In genomic region chr12:76552343-76552938, GRCh38 we compare ENCODE assay signal across 16 cellular contexts. TPM values are rescaled to one million over a fixed set of nuclear protein-coding genes. Genes with fewer than 3 reads are reported as not detected.
DNase-seq lines count a peak whose midpoint lies in the region; ATAC-seq and TF ChIP-seq lines count a peak whose summit lies in the region.
"Had no signal": no experiment of that assay in that cellular context is flagged by ENCODE, and none has a peak within 500 bp of the region (broad histone marks: within the 10 kb centered on the region; RNA-seq: fewer than 3 reads in every experiment).

No MANE protein-coding gene starts in this region.

- no peak overlapping the region for H3K27ac Mint-ChIP-seq in activated naive CD4-positive, alpha-beta T cell treated with anti-CD3 and anti-CD28 coated beads, Interleukin-2, amount 50 U/mL, for 72 hours
- no peak overlapping the region for H3K27ac Mint-ChIP-seq in activated naive CD4-positive, alpha-beta T cell treated with anti-CD3 and anti-CD28 coated beads, Interleukin-2, amount 10 ng/mL, durations not matched to agents 7 days and 5 days
- peak overlapping the region; percentile 35; the same call in 1 of the 2 replicates for H3K27ac Mint-ChIP-seq in WTC11
- H3K27ac Mint-ChIP-seq in stimulated activated memory B cell treated with anti-CD40 and anti-IgM and Interleukin-4, amounts not matched to agents 10 μg/mL and 1 μg/mL and 100 μg/mL, for 72 hours = peak overlapping the region; percentile 46
- H3K27ac Mint-ChIP-seq in CD8-positive, alpha-beta T cell = no peak overlapping the region
- H3K27ac Mint-ChIP-seq: activated CD4-positive, alpha-beta T cell treated with anti-CD3 and anti-CD28 coated beads, Interleukin-2, amount 10 ng/mL, durations not matched to agents 7 days and 5 days; T-helper 1 cell treated with Interleukin-12 subunit alpha and Interleukin-12 subunit beta and Interleukin-4 antibody, amounts not matched to agents 30 μg/mL and 1 μg/mL, for 36 hours had no signal

- CTCF ChIA-PET in activated naive CD4-positive, alpha-beta T cell treated with anti-CD3 and anti-CD28 coated beads, Interleukin-2, amount 10 ng/mL, durations not matched to agents 7 days and 5 days (lab: Charles Lee) = no interaction called here
- CTCF ChIA-PET in WTC11 (lab: Charles Lee) = interaction anchor here (0.7 kb wide), 1 partner anchor 140 kb away, joined by 5 read pairs; no protein-coding TSS in a partner anchor
- CTCF ChIA-PET in CD8-positive, alpha-beta T cell (lab: Charles Lee) = no interaction called here

- H3K9me3 ChIP-seq in CD8-positive, alpha-beta T cell (ENCODE audit: low read length) = no peaks in the 10 kb centered on the region
- H3K9me3 ChIP-seq: lower lobe of right lung, tibial nerve had no signal

- no peaks in the 10 kb centered on the region for H3K36me3 ChIP-seq in CD8-positive, alpha-beta T cell (ENCODE audit: insufficient read depth, low read length)
- H3K36me3 ChIP-seq: brain microvascular endothelial cell, lower lobe of right lung, tibial nerve had no signal

- TF ChIP-seq CTCF in WTC11 (IDR thresholded peaks at IDR 0.05) = no peak
- TF ChIP-seq CTCF in CD8-positive, alpha-beta T cell (IDR thresholded peaks at IDR 0.05) = no peak

- POLR2A ChIA-PET in WTC11 (lab: Charles Lee) = interaction anchor here (0.7 kb wide), 1 partner anchor 207 kb away, joined by 4 read pairs; no protein-coding TSS in a partner anchor
- POLR2A ChIA-PET in CD8-positive, alpha-beta T cell (lab: Charles Lee) = no interaction called here

- DNase-seq in activated naive CD4-positive, alpha-beta T cell treated with anti-CD3 and anti-CD28 coated beads, Interleukin-2, amount 50 U/mL, for 72 hours (ENCODE audit: low spot score in 2 of 2) = no peak
- no peak for DNase-seq in activated naive CD4-positive, alpha-beta T cell treated with anti-CD3 and anti-CD28 coated beads, Interleukin-2, amount 10 ng/mL, durations not matched to agents 7 days and 5 days
- no peak for DNase-seq in WTC11 (ENCODE audit: low spot score)
- no peak for DNase-seq in left ventricle myocardium superior
- no peak for DNase-seq in inferior parietal cortex (ENCODE audit: extremely low spot score)
- DNase-seq in CD8-positive, alpha-beta T cell = no peak
- DNase-seq: activated CD4-positive, alpha-beta T cell treated with anti-CD3 and anti-CD28 coated beads, Interleukin-2, amount 10 ng/mL, durations not matched to agents 7 days and 5 days; brain microvascular endothelial cell; DMS53; lower lobe of right lung; NCI-H1436 treated with DMSO at 0.1 percent for 48 hours; NCI-H510A had no signal

- H3K27ac ChIP-seq in CD8-positive, alpha-beta T cell (ENCODE audit: low read depth, low read length) = no peak overlapping the region
- H3K27ac ChIP-seq: brain microvascular endothelial cell, lower lobe of right lung, tibial nerve had no signal

- peak; percentile 24 to 54 for ATAC-seq in activated naive CD4-positive, alpha-beta T cell treated with anti-CD3 and anti-CD28 coated beads, Interleukin-2, amount 50 U/mL, for 72 hours
- ATAC-seq in WTC11 = no peak
- ATAC-seq in left ventricle myocardium superior = peak; percentile 67
- peak; percentile 48 for ATAC-seq in stimulated activated memory B cell treated with anti-CD40 and anti-IgM and Interleukin-4, amounts not matched to agents 10 μg/mL and 1 μg/mL and 100 μg/mL, for 72 hours
- no peak for ATAC-seq in GM19324 (IDR thresholded peaks at IDR 0.05; ENCODE audit: low FRiP score, unreplicated experiment)
- ATAC-seq in CD8-positive, alpha-beta T cell = no peak

- no peaks in the 10 kb centered on the region for H3K27me3 Mint-ChIP-seq in activated naive CD4-positive, alpha-beta T cell treated with anti-CD3 and anti-CD28 coated beads, Interleukin-2, amount 10 ng/mL, durations not matched to agents 7 days and 5 days
- H3K27me3 Mint-ChIP-seq in WTC11 (ENCODE audit: low read depth) = no peaks in the 10 kb centered on the region
- H3K27me3 Mint-ChIP-seq in stimulated activated memory B cell treated with anti-CD40 and anti-IgM and Interleukin-4, amounts not matched to agents 10 μg/mL and 1 μg/mL and 100 μg/mL, for 72 hours = no peaks in the 10 kb centered on the region
- H3K27me3 Mint-ChIP-seq in CD8-positive, alpha-beta T cell (ENCODE audit: low read depth) = no peaks in the 10 kb centered on the region
- H3K27me3 Mint-ChIP-seq: activated CD4-positive, alpha-beta T cell treated with anti-CD3 and anti-CD28 coated beads, Interleukin-2, amount 10 ng/mL, durations not matched to agents 7 days and 5 days had no signal

- peaks cover 81% of the 10 kb centered on the region for H3K4me1 ChIP-seq in CD8-positive, alpha-beta T cell (ENCODE audit: insufficient read depth, low read length)

- H3K4me3 Mint-ChIP-seq in activated naive CD4-positive, alpha-beta T cell treated with anti-CD3 and anti-CD28 coated beads, Interleukin-2, amount 10 ng/mL, durations not matched to agents 7 days and 5 days = no peak overlapping the region
- H3K4me3 Mint-ChIP-seq in WTC11 = no peak overlapping the region
- H3K4me3 Mint-ChIP-seq in stimulated activated memory B cell treated with anti-CD40 and anti-IgM and Interleukin-4, amounts not matched to agents 10 μg/mL and 1 μg/mL and 100 μg/mL, for 72 hours = no peak overlapping the region
- no peak overlapping the region for H3K4me3 Mint-ChIP-seq in CD8-positive, alpha-beta T cell
- H3K4me3 Mint-ChIP-seq: activated CD4-positive, alpha-beta T cell treated with anti-CD3 and anti-CD28 coated beads, Interleukin-2, amount 10 ng/mL, durations not matched to agents 7 days and 5 days; T-helper 1 cell treated with Interleukin-12 subunit alpha and Interleukin-12 subunit beta and Interleukin-4 antibody, amounts not matched to agents 30 μg/mL and 1 μg/mL, for 36 hours had no signal

- peaks cover 76% of the 10 kb centered on the region for H3K4me1 Mint-ChIP-seq in activated naive CD4-positive, alpha-beta T cell treated with anti-CD3 and anti-CD28 coated beads, Interleukin-2, amount 10 ng/mL, durations not matched to agents 7 days and 5 days
- H3K4me1 Mint-ChIP-seq in WTC11 = peaks cover 61% of the 10 kb centered on the region
- H3K4me1 Mint-ChIP-seq in stimulated activated memory B cell treated with anti-CD40 and anti-IgM and Interleukin-4, amounts not matched to agents 10 μg/mL and 1 μg/mL and 100 μg/mL, for 72 hours = peaks cover 94% of the 10 kb centered on the region
- peaks cover 90% of the 10 kb centered on the region for H3K4me1 Mint-ChIP-seq in CD8-positive, alpha-beta T cell (ENCODE audit: low read depth)

- H3K36me3 Mint-ChIP-seq in activated naive CD4-positive, alpha-beta T cell treated with anti-CD3 and anti-CD28 coated beads, Interleukin-2, amount 50 U/mL, for 72 hours = no peaks in the 10 kb centered on the region
- peaks cover 41% of the 10 kb centered on the region for H3K36me3 Mint-ChIP-seq in activated naive CD4-positive, alpha-beta T cell treated with anti-CD3 and anti-CD28 coated beads, Interleukin-2, amount 10 ng/mL, durations not matched to agents 7 days and 5 days
- no peaks in the 10 kb centered on the region for H3K36me3 Mint-ChIP-seq in WTC11
- peaks cover 30% of the 10 kb centered on the region for H3K36me3 Mint-ChIP-seq in stimulated activated memory B cell treated with anti-CD40 and anti-IgM and Interleukin-4, amounts not matched to agents 10 μg/mL and 1 μg/mL and 100 μg/mL, for 72 hours
- peaks cover 3% of the 10 kb centered on the region for H3K36me3 Mint-ChIP-seq in CD8-positive, alpha-beta T cell

- intact Hi-C loops in left ventricle myocardium superior (cut with micrococcal nuclease) = loop anchor here (10.0 kb wide), 1 partner anchor 208 kb away; the partner anchor contains the start of gene BBS10
- intact Hi-C loops in CD8-positive, alpha-beta T cell (cut with DNase I, micrococcal nuclease) = no loop called here

- H3K9me3 Mint-ChIP-seq in activated naive CD4-positive, alpha-beta T cell treated with anti-CD3 and anti-CD28 coated beads, Interleukin-2, amount 50 U/mL, for 72 hours = no peaks in the 10 kb centered on the region
- no peaks in the 10 kb centered on the region for H3K9me3 Mint-ChIP-seq in activated naive CD4-positive, alpha-beta T cell treated with anti-CD3 and anti-CD28 coated beads, Interleukin-2, amount 10 ng/mL, durations not matched to agents 7 days and 5 days
- no peaks in the 10 kb centered on the region for H3K9me3 Mint-ChIP-seq in WTC11
- no peaks in the 10 kb centered on the region for H3K9me3 Mint-ChIP-seq in stimulated activated memory B cell treated with anti-CD40 and anti-IgM and Interleukin-4, amounts not matched to agents 10 μg/mL and 1 μg/mL and 100 μg/mL, for 72 hours
- no peaks in the 10 kb centered on the region for H3K9me3 Mint-ChIP-seq in CD8-positive, alpha-beta T cell
- H3K9me3 Mint-ChIP-seq: activated CD4-positive, alpha-beta T cell treated with anti-CD3 and anti-CD28 coated beads, Interleukin-2, amount 10 ng/mL, durations not matched to agents 7 days and 5 days; T-helper 1 cell treated with Interleukin-12 subunit alpha and Interleukin-12 subunit beta and Interleukin-4 antibody, amounts not matched to agents 30 μg/mL and 1 μg/mL, for 36 hours had no signal

- H3K27me3 ChIP-seq in CD8-positive, alpha-beta T cell (ENCODE audit: insufficient read depth, low read length) = no peaks in the 10 kb centered on the region
- H3K27me3 ChIP-seq: brain microvascular endothelial cell, tibial nerve had no signal

- H3K4me3 ChIP-seq in CD8-positive, alpha-beta T cell (ENCODE audit: low read depth, low read length) = no peak overlapping the region
- H3K4me3 ChIP-seq: lower lobe of right lung, tibial nerve had no signal

TF ChIP-seq in WTC11, 78 proteins besides CTCF, POLR2A, EP300 and RAD21 (continues in another document):
- TF ChIP-seq SP1 (CRISPR knock-in tag; conservative IDR thresholded peaks at IDR 0.05) = no peak
- TF ChIP-seq, protein P1, sequence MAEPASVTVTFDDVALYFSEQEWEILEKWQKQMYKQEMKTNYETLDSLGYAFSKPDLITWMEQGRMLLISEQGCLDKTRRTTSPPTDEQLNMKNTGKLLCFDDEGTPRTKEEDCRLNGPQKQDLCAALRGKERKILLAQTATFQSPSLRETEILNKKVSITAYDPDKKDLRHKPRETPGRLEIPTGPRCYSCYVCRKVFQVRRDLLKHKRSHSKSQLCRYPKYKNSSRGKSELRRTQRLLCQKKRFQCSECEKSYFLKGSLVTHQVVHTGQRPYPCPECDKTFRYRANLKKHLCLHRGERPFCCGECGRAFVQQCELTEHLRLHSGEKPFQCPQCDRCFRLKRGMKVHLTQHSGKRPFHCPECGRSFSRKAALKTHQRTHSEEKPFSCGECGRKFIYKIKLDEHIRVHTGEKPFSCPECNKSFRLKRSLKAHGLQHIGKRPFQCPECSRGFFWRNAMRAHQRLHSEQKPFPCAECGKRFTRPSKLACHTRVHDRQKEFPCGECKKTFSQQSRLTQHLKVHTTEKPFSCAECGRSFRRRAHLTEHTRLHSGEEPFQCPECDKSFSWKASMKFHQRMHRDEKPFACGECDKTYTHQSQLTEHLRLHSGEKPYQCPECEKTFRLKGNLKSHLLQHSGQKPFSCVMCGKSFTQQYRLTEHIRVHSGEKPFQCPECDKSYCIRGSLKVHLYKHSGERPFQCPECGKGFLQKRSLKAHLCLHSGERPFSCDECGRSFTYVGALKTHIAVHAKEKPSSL (CRISPR knock-in tag; conservative IDR thresholded peaks at IDR 0.05) = no peak
- no peak for TF ChIP-seq MYBL2 (CRISPR knock-in tag; IDR thresholded peaks at IDR 0.05)

RNA-seq across cellular contexts. Expression of gene OSBPL8, which starts 7.1 kb away (rescaled TPM):
- total RNA-seq in activated naive CD4-positive, alpha-beta T cell treated with anti-CD3 and anti-CD28 coated beads, Interleukin-2, amount 50 U/mL, for 72 hours = 10 to 100 TPM; 69.7 to 74.0 TPM
- 68.7 to 81.7 TPM (median 72.8 TPM) in 3 replicates for total RNA-seq in WTC11 (2021)
- 28.3 TPM for total RNA-seq in left ventricle myocardium superior
- 100 to 1,000 TPM; 112 to 115 TPM for total RNA-seq in CD8-positive, alpha-beta T cell

Comparison
In these comparisons a context has a peak if more than half of its experiments do, and no peak if none do; other contexts are left out.
1. ATAC-seq: peak in activated naive CD4-positive, alpha-beta T cell treated with anti-CD3 and anti-CD28 coated beads, Interleukin-2, amount 50 U/mL, for 72 hours (2 of 2), left ventricle myocardium superior (single experiment) and stimulated activated memory B cell treated with anti-CD40 and anti-IgM and Interleukin-4, amounts not matched to agents 10 μg/mL and 1 μg/mL and 100 μg/mL, for 72 hours (single experiment); none in WTC11 (single experiment), GM19324 (single experiment) and CD8-positive, alpha-beta T cell (single experiment).
2. H3K27ac Mint-ChIP-seq: peak in WTC11 (single experiment) and stimulated activated memory B cell treated with anti-CD40 and anti-IgM and Interleukin-4, amounts not matched to agents 10 μg/mL and 1 μg/mL and 100 μg/mL, for 72 hours (single experiment); none in activated naive CD4-positive, alpha-beta T cell treated with anti-CD3 and anti-CD28 coated beads, Interleukin-2, amount 50 U/mL, for 72 hours (0 of 2), activated naive CD4-positive, alpha-beta T cell treated with anti-CD3 and anti-CD28 coated beads, Interleukin-2, amount 10 ng/mL, durations not matched to agents 7 days and 5 days (single experiment) and CD8-positive, alpha-beta T cell (single experiment).